1 cellular context compared by ENCODE assay signal in genomic region chr3:119690043-119690656, GRCh38.
TF ChIP-seq lines count a peak whose summit lies in the region.

No MANE protein-coding gene starts in this region.

TF ChIP-seq in GM23338, 12 proteins besides CTCF, POLR2A, EP300 and RAD21 (continued from another document):
- TF ChIP-seq ETS1 (IDR thresholded peaks at IDR 0.05) (no peak), POLR2AphosphoS5 (IDR thresholded peaks at IDR 0.05; ENCODE audit: low read depth) (no peak)
